8 cellular contexts compared by ENCODE assay signal in genomic region chr12:9707864-9708808, GRCh38. TPM values are rescaled to one million over a fixed set of nuclear protein-coding genes. Genes with fewer than 3 reads are reported as not detected.
A peak's percentile ranks its signal among the peaks of the same experiment; 100 is the strongest.
DNase-seq lines count a peak whose midpoint lies in the region; ATAC-seq and TF ChIP-seq lines count a peak whose summit lies in the region.

No MANE protein-coding gene starts in this region.

- no peak for TF ChIP-seq POLR2A in adrenal gland (IDR thresholded peaks at IDR 0.05)

- H3K27me3 ChIP-seq in adrenal gland = no peaks in the 10 kb centered on the region

- H3K4me1 ChIP-seq in adrenal gland (replicated peaks in 1 of 2) = no peaks in the 10 kb centered on the region

- peak; percentile 54 for DNase-seq in ELF-1 (ENCODE audit: low read depth, low spot score)
- peak; percentile 59 for DNase-seq in KG1 (lab: John Stamatoyannopoulos, UW)
- DNase-seq in T-helper 1 cell = peak; percentile 21 to 79 (median 50)
- DNase-seq in adrenal gland = peak; percentile 32 to 81 (median 52)
- peak; percentile 23 for DNase-seq in iPS DF 19.7 (ENCODE audit: low read depth, low spot score)
- DNase-seq in stimulated activated CD4-positive, alpha-beta T cell treated with anti-CD3 and anti-CD28 coated beads, Interleukin-1b, Interleukin-23, amount 100 ng/mL, for 1 hour (ENCODE audit: low read depth in 2 of 2) = peak; percentile 22 to 30

- no peak overlapping the region for H3K4me3 ChIP-seq in adrenal gland

- H3K9me3 ChIP-seq in adrenal gland (replicated peaks in 1 of 3) = no peaks in the 10 kb centered on the region

- WGBS in adrenal gland, 4 donors = 44 to 53% (median 48%) methylated on average over 12 of the region's 12 CpGs

- H3K27ac ChIP-seq in adrenal gland = no peak overlapping the region

- intact Hi-C loops in adrenal gland (cut with DNase I) = loop anchor here in 1 of 2 donors (5.0 kb wide), 1 partner anchor 76 kb away; no protein-coding TSS in a partner anchor

- TF ChIP-seq CTCF in adrenal gland (IDR thresholded peaks at IDR 0.05) = peak; percentile 58 to 79 (median 73)

- ATAC-seq in GM19328 (IDR thresholded peaks at IDR 0.05; ENCODE audit: unreplicated experiment) = no peak
- ATAC-seq in HG03439 (IDR thresholded peaks at IDR 0.05; ENCODE audit: unreplicated experiment) = no peak

- H3K36me3 ChIP-seq in adrenal gland (replicated peaks in 1 of 2) = no peaks in the 10 kb centered on the region

RNA-seq across cellular contexts. Expression of gene CLECL1, which starts 24.8 kb away (rescaled TPM):
- total RNA-seq in adrenal gland = 1 to 10 TPM in 4 of 8 donors, under 1 TPM in 1, not detected in 3; 0.38 to 1.9 (median 1.3) TPM
- polyA plus RNA-seq in adrenal gland = 1 to 10 TPM in 2 of 3 donors, under 1 TPM in 1; 0.56 to 1.5 (median 1.1) TPM

RNA-seq across cellular contexts. Expression of gene CLEC2D, which starts 38.6 kb away (rescaled TPM):
- total RNA-seq in adrenal gland = 1 to 10 TPM; 1.9 to 9.5 (median 2.8) TPM
- 10 to 100 TPM in 1 of 3 donors, 1 to 10 TPM in 1, under 1 TPM in 1; 0.75 to 12.4 (median 3.0) TPM for polyA plus RNA-seq in adrenal gland

RNA-seq across cellular contexts. Expression of gene CD69, which starts 52.6 kb away (rescaled TPM):
- total RNA-seq in adrenal gland = 1 to 10 TPM in 5 of 8 donors, under 1 TPM in 2, not detected in 1; 0.74 to 4.6 (median 2.2) TPM
- polyA plus RNA-seq in adrenal gland = 1 to 10 TPM in 1 of 3 donors, under 1 TPM in 2; 0.88 to 2.8 (median 0.97) TPM
